Comparison of ENCODE assay signal across 20 cellular contexts in genomic region chr12:47769234-47770085, GRCh38. TPM values are rescaled to one million over a fixed set of nuclear protein-coding genes. Genes with fewer than 3 reads are reported as not detected.
"Had no signal": no experiment of that assay in that cellular context is flagged by ENCODE, and none has a peak within 500 bp of the region (broad histone marks: within the 10 kb centered on the region; RNA-seq: fewer than 3 reads in every experiment).

No MANE protein-coding gene starts in this region.

- FAIRE-seq: islet of Langerhans had no signal

- H3K27ac ChIP-seq: foreskin keratinocyte, thoracic aorta had no signal

- H3K36me3 ChIP-seq: breast epithelium, esophagus squamous epithelium, left lung, ovary, thoracic aorta had no signal

- ATAC-seq: activated CD8-positive, alpha-beta memory T cell treated with anti-CD3 and anti-CD28 coated beads, Interleukin-2, amount 10 ng/mL, durations not matched to agents 7 days and 5 days; stimulated activated naive CD8-positive, alpha-beta T cell treated with anti-CD3 and anti-CD28 coated beads, Interleukin-15, amount 100 ng/mL, for 72 hours had no signal

- H3K27ac Mint-ChIP-seq: activated CD8-positive, alpha-beta memory T cell treated with anti-CD3 and anti-CD28 coated beads, Interleukin-2, amount 10 ng/mL, durations not matched to agents 7 days and 5 days; activated naive CD8-positive, alpha-beta T cell; activated T-cell treated with anti-CD3 and anti-CD28 coated beads, Interleukin-2, amount 50 U/mL, for 24 hours; endodermal cell; stimulated activated naive CD8-positive, alpha-beta T cell treated with anti-CD3 and anti-CD28 coated beads, Interleukin-15, amount 100 ng/mL, for 72 hours had no signal

- H3K9me3 ChIP-seq: breast epithelium, esophagus squamous epithelium, left lung, ovary, thoracic aorta had no signal

- H3K4me3 ChIP-seq: breast epithelium, esophagus squamous epithelium, left lung, ovary, thoracic aorta had no signal

- H3K27me3 Mint-ChIP-seq: activated naive CD8-positive, alpha-beta T cell; activated T-cell treated with anti-CD3 and anti-CD28 coated beads, Interleukin-2, amount 50 U/mL, for 24 hours; stimulated activated naive CD8-positive, alpha-beta T cell treated with anti-CD3 and anti-CD28 coated beads, Interleukin-15, amount 100 ng/mL, for 72 hours had no signal

- DNase-seq: activated CD4-positive, alpha-beta T cell treated with anti-CD3 and anti-CD28 coated beads for 1 hour; activated CD4-positive, alpha-beta T cell treated with anti-CD3 and anti-CD28 coated beads, Interleukin-2, amount 50 U/mL, for 48 hours; activated CD8-positive, alpha-beta memory T cell treated with anti-CD3 and anti-CD28 coated beads, Interleukin-2, amount 10 ng/mL, durations not matched to agents 7 days and 5 days; activated effector memory CD4-positive, alpha-beta T cell treated with Interleukin-2 at 50 U/mL for 16 hours; activated T-cell treated with anti-CD3 and anti-CD28 coated beads, Interleukin-2, amount 50 U/mL, for 24 hours; aorta; endodermal cell; esophagus squamous epithelium; left lung; ovary; retina; stimulated activated CD4-positive, alpha-beta T cell treated with anti-CD3 and anti-CD28 coated beads, Interleukin-4, amount 100 ng/mL, for 24 hours; stimulated activated naive CD8-positive, alpha-beta T cell treated with anti-CD3 and anti-CD28 coated beads, Interleukin-15, amount 100 ng/mL, for 72 hours had no signal

- H3K27me3 ChIP-seq: breast epithelium, esophagus squamous epithelium, foreskin keratinocyte, left lung, ovary had no signal

- H3K36me3 Mint-ChIP-seq: activated naive CD8-positive, alpha-beta T cell had no signal

- H3K4me3 Mint-ChIP-seq: activated CD8-positive, alpha-beta memory T cell treated with anti-CD3 and anti-CD28 coated beads, Interleukin-2, amount 10 ng/mL, durations not matched to agents 7 days and 5 days; activated naive CD8-positive, alpha-beta T cell; activated T-cell treated with anti-CD3 and anti-CD28 coated beads, Interleukin-2, amount 50 U/mL, for 24 hours; endodermal cell; neural crest cell; stimulated activated naive CD8-positive, alpha-beta T cell treated with anti-CD3 and anti-CD28 coated beads, Interleukin-15, amount 100 ng/mL, for 72 hours had no signal

- H3K9me3 Mint-ChIP-seq: activated T-cell treated with anti-CD3 and anti-CD28 coated beads, Interleukin-2, amount 50 U/mL, for 24 hours; endodermal cell; neural crest cell; stimulated activated naive CD8-positive, alpha-beta T cell treated with anti-CD3 and anti-CD28 coated beads, Interleukin-15, amount 100 ng/mL, for 72 hours had no signal

RNA-seq across cellular contexts. Expression of gene ENDOU, which starts 44.2 kb away (rescaled TPM):
- total RNA-seq: activated CD8-positive, alpha-beta memory T cell treated with anti-CD3 and anti-CD28 coated beads, Interleukin-2, amount 10 ng/mL, durations not matched to agents 7 days and 5 days; cerebellum; endodermal cell; left lung; neural crest cell had no signal
